In genomic region chr5:94705427-94705826, GRCh38 we compare ENCODE assay signal across 24 cellular contexts.
DNase-seq lines count a peak whose midpoint lies in the region; ATAC-seq, FAIRE-seq and TF ChIP-seq lines count a peak whose summit lies in the region.
"Had no signal": no experiment of that assay in that cellular context is flagged by ENCODE, and none has a peak within 500 bp of the region (broad histone marks: within the 10 kb centered on the region; RNA-seq: fewer than 3 reads in every experiment).

No MANE protein-coding gene starts in this region.

- BruUV-seq in A673 (replicated peaks; lab: Mats Ljungman, UMichigan): no TSS peak

- H3K9me3 ChIP-seq in A673 (ENCODE audit: low read depth, low read length, poor library complexity, severe bottlenecking): no peaks in the 10 kb centered on the region
- no peaks in the 10 kb centered on the region for H3K9me3 ChIP-seq in RWPE2 (ENCODE audit: severe bottlenecking)
- H3K9me3 ChIP-seq: left lung had no signal

- H3K4me3 ChIP-seq in A673 (ENCODE audit: low read depth, low read length, poor library complexity, severe bottlenecking) (no peak overlapping the region), RWPE2 (ENCODE audit: severe bottlenecking) (no peak overlapping the region), fibroblast of mammary gland (ENCODE audit: control insufficient read depth, low read depth, low read length) (no peak overlapping the region)
- H3K4me3 ChIP-seq: left lung, skin epidermis had no signal

- intact Hi-C loops in A673 (cut with micrococcal nuclease; ENCODE audit: unreplicated experiment): no loop called here

- POLR2A ChIA-PET in A673 (lab: Charles Lee; ENCODE audit: low non-redundant PET): no interaction called here

- no peak for TF ChIP-seq POLR2A in H54 (IDR thresholded peaks at IDR 0.05; ENCODE audit: low read depth, low read length)

- H3K36me3 ChIP-seq in A673 (ENCODE audit: insufficient read depth, low read length, poor library complexity, severe bottlenecking) (no peaks in the 10 kb centered on the region), RWPE2 (ENCODE audit: low read depth) (peaks cover 17% of the 10 kb centered on the region)

- peak; percentile 60 for FAIRE-seq in H54 (lab: Jason Lieb, UNC)

- peaks cover 8% of the 10 kb centered on the region for H3K4me1 ChIP-seq in A673 (ENCODE audit: insufficient read depth, low read length, poor library complexity, severe bottlenecking)
- H3K4me1 ChIP-seq in RWPE2 (ENCODE audit: insufficient read depth, poor library complexity, severe bottlenecking): no peaks in the 10 kb centered on the region
- H3K4me1 ChIP-seq: left lung had no signal

- TF ChIP-seq CTCF in A673 (conservative IDR thresholded peaks at IDR 0.05; ENCODE audit: low read depth, low read length) (no peak), RWPE2 (IDR thresholded peaks at IDR 0.05; ENCODE audit: poor library complexity, severe bottlenecking) (no peak), fibroblast of mammary gland (conservative IDR thresholded peaks at IDR 0.05; ENCODE audit: control insufficient read depth, insufficient read depth, low read depth, low read length) (no peak)

- CTCF ChIA-PET in A673 (lab: Charles Lee): no interaction called here

- ATAC-seq in RWPE2 (ENCODE audit: low read depth) (peak; percentile 53; the same call in 1 of the 3 replicates), GM18907 (IDR thresholded peaks at IDR 0.05; ENCODE audit: unreplicated experiment) (no peak), HG02840 (IDR thresholded peaks at IDR 0.05; ENCODE audit: low FRiP score, unreplicated experiment) (no peak)
- ATAC-seq: activated CD8-positive, alpha-beta memory T cell treated with anti-CD3 and anti-CD28 coated beads, Interleukin-2, amount 10 ng/mL, durations not matched to agents 7 days and 5 days; activated naive CD4-positive, alpha-beta T cell treated with anti-CD3 and anti-CD28 coated beads, Interleukin-2, amount 50 U/mL, for 72 hours; esophagus mucosa; left lung had no signal

- no peaks in the 10 kb centered on the region for H3K27me3 ChIP-seq in A673 (replicated peaks; ENCODE audit: insufficient read depth, low read depth, low read length, poor library complexity)
- H3K27me3 ChIP-seq in RWPE2 (ENCODE audit: insufficient read depth, poor library complexity, severe bottlenecking): no peaks in the 10 kb centered on the region
- H3K27me3 ChIP-seq: left lung had no signal

- H3K27ac ChIP-seq in A673 (ENCODE audit: low read depth, low read length, poor library complexity, severe bottlenecking) (no peak overlapping the region), RWPE2 (ENCODE audit: poor library complexity, severe bottlenecking) (no peak overlapping the region)
- H3K27ac ChIP-seq: HL-60, left lung, skin epidermis had no signal

- peak; percentile 25 for DNase-seq in A673 (ENCODE audit: low spot score)
- no peak for DNase-seq in H54 (ENCODE audit: insufficient read length, low spot score)
- DNase-seq in RWPE2 (ENCODE audit: low spot score): no peak
- peak; percentile 36 for DNase-seq in fibroblast of mammary gland (ENCODE audit: low read depth)
- no peak for DNase-seq in stimulated activated CD4-positive, alpha-beta T cell treated with anti-CD3 and anti-CD28 coated beads, Interleukin-2, amount 100 ng/mL, for 24 hours
- DNase-seq in NCI-H446 (lab: John Stamatoyannopoulos, UW): no peak
- DNase-seq: activated CD4-positive, alpha-beta T cell treated with anti-CD3 and anti-CD28 coated beads for 48 hours; activated CD8-positive, alpha-beta memory T cell treated with anti-CD3 and anti-CD28 coated beads, Interleukin-2, amount 10 ng/mL, durations not matched to agents 7 days and 5 days; CD4-positive, CD25-positive, alpha-beta regulatory T cell; DMS79 treated with DMSO at 0.1 percent for 48 hours; effector CD8-positive, alpha-beta T cell; glutamatergic neuron; HFFc6; left lung; NCI-H1694 treated with DMSO at 0.1 percent for 48 hours; nephron progenitor cell; stimulated activated CD4-positive, alpha-beta T cell treated with anti-CD3 and anti-CD28 coated beads, Interleukin-2, amount 100 ng/mL, for 48 hours; stimulated activated naive CD4-positive, alpha-beta T cell treated with Interleukin-2 at 50 U/mL for 16 hours had no signal

Comparison
In these comparisons a context has a peak if more than half of its experiments do, and no peak if none do; other contexts are left out.
1. DNase-seq: peak in A673 (single experiment) and fibroblast of mammary gland (single experiment); none in H54 (single experiment), RWPE2 (single experiment), stimulated activated CD4-positive, alpha-beta T cell treated with anti-CD3 and anti-CD28 coated beads, Interleukin-2, amount 100 ng/mL, for 24 hours (0 of 2) and NCI-H446 (0 of 2).